In genomic region chr10:5019770-5020612, GRCh38 we compare ENCODE assay signal across 10 cellular contexts. TPM values are rescaled to one million over a fixed set of nuclear protein-coding genes. Genes with fewer than 3 reads are reported as not detected.
A peak's percentile ranks its signal among the peaks of the same experiment; 100 is the strongest.
DNase-seq lines count a peak whose midpoint lies in the region; ATAC-seq and TF ChIP-seq lines count a peak whose summit lies in the region.
"Not testable (repeated sequence)": the region's sequence is repeated elsewhere in the genome, so short reads cannot be mapped to it uniquely, and the experiment has no call there.
"Had no signal": no experiment of that assay in that cellular context is flagged by ENCODE, and none has a peak within 500 bp of the region (broad histone marks: within the 10 kb centered on the region; RNA-seq: fewer than 3 reads in every experiment).

No MANE protein-coding gene starts in this region.

- intact Hi-C loops in upper lobe of right lung (cut with DNase I), result not testable (repeated sequence)

- DNase-seq in Caki2 (ENCODE audit: low read depth) (peak; percentile 93), NCI-H1417 (lab: John Stamatoyannopoulos, UW) (peak; percentile 53 to 92 (median 71)), NCI-H345 treated with DMSO at 0.1 percent for 48 hours (lab: John Stamatoyannopoulos, UW; ENCODE audit: unreplicated experiment) (peak; percentile 44), SHP77 (lab: John Stamatoyannopoulos, UW) (peak; percentile 90 to 93), dermis blood vessel endothelial cell (peak; percentile 41), kidney tubule cell (ENCODE audit: low spot score) (peak; percentile 51)
- not testable (repeated sequence) for DNase-seq in progenitor cell of endocrine pancreas (ENCODE audit: low spot score, unreplicated experiment); upper lobe of right lung

- not testable (repeated sequence) for H3K4me3 ChIP-seq in upper lobe of right lung

- not testable (repeated sequence) for H3K36me3 Mint-ChIP-seq in progenitor cell of endocrine pancreas (ENCODE audit: insufficient read depth)

- in situ Hi-C loops in Caki2 (cut with HindIII; ENCODE audit: low pct_unique_long_range_greater_than_20kb, low sequenced_read_pairs), result loop anchor here (10.0 kb wide), 1 partner anchor 75 kb away; the partner anchor contains the start of gene AKR1C3

- not testable (repeated sequence) for H3K36me3 ChIP-seq in upper lobe of right lung

- TF ChIP-seq CTCF in progenitor cell of endocrine pancreas (IDR thresholded peaks at IDR 0.05; ENCODE audit: unreplicated experiment); upper lobe of right lung (IDR thresholded peaks at IDR 0.05): not testable (repeated sequence)

- H3K27ac ChIP-seq in upper lobe of right lung, result peak overlapping the region; percentile 48

- peak overlapping the region; percentile 94 for H3K27ac Mint-ChIP-seq in progenitor cell of endocrine pancreas

- peaks cover 16% of the 10 kb centered on the region for H3K4me1 ChIP-seq in upper lobe of right lung

- H3K4me1 Mint-ChIP-seq in progenitor cell of endocrine pancreas (ENCODE audit: low read depth), result not testable (repeated sequence)

- not testable (repeated sequence) for H3K9me3 Mint-ChIP-seq in progenitor cell of endocrine pancreas (ENCODE audit: low read depth)

- H3K27me3 ChIP-seq in upper lobe of right lung, result not testable (repeated sequence)

- peak; percentile 33 for ATAC-seq in upper lobe of right lung

- not testable (repeated sequence) for H3K9me3 ChIP-seq in upper lobe of right lung

- not testable (repeated sequence) for H3K4me3 Mint-ChIP-seq in progenitor cell of endocrine pancreas (ENCODE audit: low read depth)

- not testable (repeated sequence) for H3K27me3 Mint-ChIP-seq in progenitor cell of endocrine pancreas

RNA-seq across cellular contexts. Expression of gene AKR1C2, which starts 16.3 kb away (rescaled TPM):
- total RNA-seq in Caki2 (2014; rRNA removed; shearing (Covaris generic); ENCODE audit: low replicate concordance), result 1,417 and 1,499 TPM in 2 replicates
- 50.2 and 63.2 TPM in 2 replicates for total RNA-seq in dermis blood vessel endothelial cell
- 7.2 and 12.6 TPM in 2 replicates for total RNA-seq in progenitor cell of endocrine pancreas
- 22.5 TPM for total RNA-seq in upper lobe of right lung
- total RNA-seq: CD8-positive, alpha-beta memory T cell; naive thymus-derived CD8-positive, alpha-beta T cell had no signal

RNA-seq across cellular contexts. Expression of gene AKR1C1, which starts 56.8 kb away (rescaled TPM):
- total RNA-seq in Caki2 (2014; rRNA removed; shearing (Covaris generic); ENCODE audit: low replicate concordance), result 6,987 and 7,564 TPM in 2 replicates
- total RNA-seq in dermis blood vessel endothelial cell, result 52.4 and 74.0 TPM in 2 replicates
- 4.8 and 6.6 TPM in 2 replicates for total RNA-seq in progenitor cell of endocrine pancreas
- 42.0 TPM for total RNA-seq in upper lobe of right lung

Comparison
In these comparisons a context has a peak if more than half of its experiments do, and no peak if none do; other contexts are left out.
1. RNA of gene AKR1C2, which starts 16.3 kb away (total RNA-seq): 1,417 to 1,499 TPM in Caki2; 50.2 to 63.2 TPM in dermis blood vessel endothelial cell, 22.5 TPM in upper lobe of right lung (single experiment) and 7.2 to 12.6 TPM in progenitor cell of endocrine pancreas; every median in the first group is over 10 times any median in the second.
2. RNA of gene AKR1C1, which starts 56.8 kb away (total RNA-seq): 6,987 to 7,564 TPM in Caki2; 52.4 to 74.0 TPM in dermis blood vessel endothelial cell, 42.0 TPM in upper lobe of right lung (single experiment) and 4.8 to 6.6 TPM in progenitor cell of endocrine pancreas; every median in the first group is over 10 times any median in the second.